In genomic region chr1:235320521-235321179, GRCh38 we compare ENCODE assay signal across 14 cellular contexts. TPM values are rescaled to one million over a fixed set of nuclear protein-coding genes. Genes with fewer than 3 reads are reported as not detected.
DNase-seq lines count a peak whose midpoint lies in the region; ATAC-seq and TF ChIP-seq lines count a peak whose summit lies in the region.
"Had no signal": no experiment of that assay in that cellular context is flagged by ENCODE, and none has a peak within 500 bp of the region (broad histone marks: within the 10 kb centered on the region; RNA-seq: fewer than 3 reads in every experiment).

No MANE protein-coding gene starts in this region.

- H3K9me3 Mint-ChIP-seq in activated CD8-positive, alpha-beta T cell treated with anti-CD3 and anti-CD28 coated beads for 36 hours, result no peaks in the 10 kb centered on the region
- H3K9me3 Mint-ChIP-seq in immature natural killer cell, result no peaks in the 10 kb centered on the region

- CTCF ChIA-PET in activated CD8-positive, alpha-beta T cell treated with anti-CD3 and anti-CD28 coated beads for 36 hours (lab: Charles Lee), result no interaction called here

- no peak for DNase-seq in left ventricle myocardium superior
- no peak for DNase-seq in Right ventricle myocardium superior
- DNase-seq in activated CD8-positive, alpha-beta T cell treated with anti-CD3 and anti-CD28 coated beads for 36 hours, result no peak
- DNase-seq in immature natural killer cell, result no peak
- DNase-seq in upper lobe of right lung, result no peak
- DNase-seq in mucosa of gallbladder (ENCODE audit: low spot score), result no peak
- no peak for DNase-seq in NCI-H2107 (lab: John Stamatoyannopoulos, UW)
- DNase-seq in UCSD-AML1 (lab: John Stamatoyannopoulos, UW; ENCODE audit: unreplicated experiment), result no peak
- DNase-seq: AML-193; brain microvascular endothelial cell; NCI-H1694; NCI-H446 treated with DMSO at 0.1 percent for 48 hours; stimulated activated CD4-positive, alpha-beta T cell treated with anti-CD3 and anti-CD28 coated beads, Interleukin-4, amount 100 ng/mL, for 1 hour had no signal

- H3K27ac Mint-ChIP-seq in activated CD8-positive, alpha-beta T cell treated with anti-CD3 and anti-CD28 coated beads for 36 hours, result peak overlapping the region; percentile 81
- peak overlapping the region; percentile 1 to 65 (median 61) for H3K27ac Mint-ChIP-seq in immature natural killer cell

- no peaks in the 10 kb centered on the region for H3K27me3 ChIP-seq in upper lobe of right lung
- H3K27me3 ChIP-seq: brain microvascular endothelial cell, esophagus muscularis mucosa had no signal

- peaks cover 69% of the 10 kb centered on the region for H3K4me1 Mint-ChIP-seq in activated CD8-positive, alpha-beta T cell treated with anti-CD3 and anti-CD28 coated beads for 36 hours (ENCODE audit: low read depth)
- H3K4me1 Mint-ChIP-seq in immature natural killer cell, result peaks cover 69 to 84% of the 10 kb centered on the region in 2 donors

- H3K36me3 Mint-ChIP-seq in activated CD8-positive, alpha-beta T cell treated with anti-CD3 and anti-CD28 coated beads for 36 hours (ENCODE audit: low read depth), result peaks cover 60% of the 10 kb centered on the region
- peaks cover 4 to 8% (median 5%) of the 10 kb centered on the region in 3 donors for H3K36me3 Mint-ChIP-seq in immature natural killer cell

- peaks cover 10% of the 10 kb centered on the region for H3K36me3 ChIP-seq in upper lobe of right lung

- no peaks in the 10 kb centered on the region for H3K9me3 ChIP-seq in upper lobe of right lung
- H3K9me3 ChIP-seq: esophagus muscularis mucosa had no signal

- no peak overlapping the region for H3K4me3 ChIP-seq in upper lobe of right lung
- H3K4me3 ChIP-seq: esophagus muscularis mucosa had no signal

- H3K4me3 Mint-ChIP-seq in activated CD8-positive, alpha-beta T cell treated with anti-CD3 and anti-CD28 coated beads for 36 hours, result peak overlapping the region; percentile 10
- H3K4me3 Mint-ChIP-seq in immature natural killer cell, result peak overlapping the region in 4 of 5 donors; percentile 3 to 28 (median 16)

- peaks cover 28% of the 10 kb centered on the region for H3K4me1 ChIP-seq in upper lobe of right lung

- intact Hi-C loops in left ventricle myocardium superior (cut with micrococcal nuclease) (no loop called here), Right ventricle myocardium superior (cut with DNase I) (no loop called here), upper lobe of right lung (cut with DNase I) (no loop called here)
- intact Hi-C loops in activated CD8-positive, alpha-beta T cell treated with anti-CD3 and anti-CD28 coated beads for 36 hours (cut with micrococcal nuclease), result no loop called here

- POLR2A ChIA-PET in activated CD8-positive, alpha-beta T cell treated with anti-CD3 and anti-CD28 coated beads for 36 hours (lab: Charles Lee), result no interaction called here

- ATAC-seq in left ventricle myocardium superior (peak; percentile 17), Right ventricle myocardium superior (ENCODE audit: poor library complexity) (no peak), upper lobe of right lung (peak; percentile 51)
- no peak for ATAC-seq in activated CD8-positive, alpha-beta T cell treated with anti-CD3 and anti-CD28 coated beads for 36 hours

- TF ChIP-seq CTCF in activated CD8-positive, alpha-beta T cell treated with anti-CD3 and anti-CD28 coated beads for 36 hours (IDR thresholded peaks at IDR 0.05), result no peak
- no peak for TF ChIP-seq CTCF in upper lobe of right lung (IDR thresholded peaks at IDR 0.05)

- no peak overlapping the region for H3K27ac ChIP-seq in upper lobe of right lung
- H3K27ac ChIP-seq: brain microvascular endothelial cell, esophagus muscularis mucosa had no signal

- H3K27me3 Mint-ChIP-seq in activated CD8-positive, alpha-beta T cell treated with anti-CD3 and anti-CD28 coated beads for 36 hours, result no peaks in the 10 kb centered on the region
- peaks cover 0 to 12% (median 6%) of the 10 kb centered on the region in 3 donors for H3K27me3 Mint-ChIP-seq in immature natural killer cell (ENCODE audit: low read depth in 3 of 3)

RNA-seq across cellular contexts. Expression of gene ARID4B, which starts 7.3 kb away (rescaled TPM):
- total RNA-seq in left ventricle myocardium superior, result 18.3 TPM
- total RNA-seq in Right ventricle myocardium superior, result 14.8 TPM
- total RNA-seq in activated CD8-positive, alpha-beta T cell treated with anti-CD3 and anti-CD28 coated beads for 36 hours, result 10 to 100 TPM; 38.8 to 41.9 TPM
- 10 to 100 TPM; 28.3 to 77.9 (median 34.2) TPM for polyA plus RNA-seq in immature natural killer cell
- 38.7 TPM for total RNA-seq in upper lobe of right lung
- 39.9 TPM for total RNA-seq in mucosa of gallbladder

RNA-seq across cellular contexts. Expression of gene GGPS1, which starts 7.7 kb away (rescaled TPM):
- total RNA-seq in left ventricle myocardium superior, result 29.8 TPM
- total RNA-seq in Right ventricle myocardium superior, result 31.4 TPM
- total RNA-seq in activated CD8-positive, alpha-beta T cell treated with anti-CD3 and anti-CD28 coated beads for 36 hours, result 10 to 100 TPM; 35.4 to 37.8 TPM
- 10 to 100 TPM; 38.8 to 60.1 (median 50.5) TPM for polyA plus RNA-seq in immature natural killer cell
- total RNA-seq in upper lobe of right lung, result 33.1 TPM
- 34.5 TPM for total RNA-seq in mucosa of gallbladder

RNA-seq across cellular contexts. Expression of gene TBCE, which starts 46.6 kb away (rescaled TPM):
- total RNA-seq in left ventricle myocardium superior, result 18.7 TPM
- 15.7 TPM for total RNA-seq in Right ventricle myocardium superior
- total RNA-seq in activated CD8-positive, alpha-beta T cell treated with anti-CD3 and anti-CD28 coated beads for 36 hours, result 10 to 100 TPM; 21.8 to 24.0 TPM
- 10 to 100 TPM in 2 of 3 donors, 1 to 10 TPM in 1; 6.0 to 21.1 (median 16.5) TPM for polyA plus RNA-seq in immature natural killer cell
- 27.2 TPM for total RNA-seq in upper lobe of right lung
- 21.4 TPM for total RNA-seq in mucosa of gallbladder

Comparison
In these comparisons a context has a peak if more than half of its experiments do, and no peak if none do; other contexts are left out.
1. ATAC-seq: peak in left ventricle myocardium superior (single experiment) and upper lobe of right lung (single experiment); none in Right ventricle myocardium superior (single experiment) and activated CD8-positive, alpha-beta T cell treated with anti-CD3 and anti-CD28 coated beads for 36 hours (single experiment).